In the genomic region with DNA sequence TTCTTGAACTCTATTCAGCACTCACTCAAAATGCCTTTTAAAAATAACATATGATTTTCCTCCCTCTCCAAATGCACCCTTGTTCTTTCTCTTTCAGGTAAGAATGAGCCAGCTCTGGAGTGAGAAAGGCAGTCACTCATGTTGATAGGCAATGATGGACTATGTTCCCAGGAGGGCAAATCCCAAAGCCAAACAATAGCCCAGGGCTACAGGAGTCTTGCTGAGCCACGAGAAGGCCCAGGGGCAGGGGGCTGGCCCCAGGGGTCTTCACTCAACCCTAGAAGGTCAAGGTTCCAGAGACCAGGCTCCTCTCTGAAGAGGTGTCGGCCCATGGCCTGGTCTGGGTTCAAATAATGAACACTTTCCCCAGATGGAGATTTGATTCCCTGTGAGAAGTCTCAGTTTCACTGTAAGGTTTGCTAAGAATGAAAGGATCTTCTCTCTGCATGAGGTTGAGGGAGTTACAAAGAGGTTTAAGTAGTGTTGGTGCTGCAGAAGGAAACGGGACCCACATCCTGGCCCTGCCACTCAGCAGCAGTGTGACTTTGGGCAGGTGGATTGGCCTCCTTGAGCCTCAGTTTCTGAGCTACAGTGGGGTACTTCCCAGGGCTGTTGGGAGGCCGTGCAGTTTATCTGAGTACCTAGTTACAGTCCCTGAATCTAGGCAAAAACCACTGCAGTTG, we compare ENCODE assay signal across 1 cellular context.
A peak's percentile ranks its signal among the peaks of the same experiment; 100 is the strongest.
TF ChIP-seq lines count a peak whose summit lies in the region.

No MANE protein-coding gene starts in this region.

TF ChIP-seq in HepG2, 621 proteins besides CTCF, POLR2A, EP300 and RAD21 (continued from another document):
- TF ChIP-seq, protein P1, sequence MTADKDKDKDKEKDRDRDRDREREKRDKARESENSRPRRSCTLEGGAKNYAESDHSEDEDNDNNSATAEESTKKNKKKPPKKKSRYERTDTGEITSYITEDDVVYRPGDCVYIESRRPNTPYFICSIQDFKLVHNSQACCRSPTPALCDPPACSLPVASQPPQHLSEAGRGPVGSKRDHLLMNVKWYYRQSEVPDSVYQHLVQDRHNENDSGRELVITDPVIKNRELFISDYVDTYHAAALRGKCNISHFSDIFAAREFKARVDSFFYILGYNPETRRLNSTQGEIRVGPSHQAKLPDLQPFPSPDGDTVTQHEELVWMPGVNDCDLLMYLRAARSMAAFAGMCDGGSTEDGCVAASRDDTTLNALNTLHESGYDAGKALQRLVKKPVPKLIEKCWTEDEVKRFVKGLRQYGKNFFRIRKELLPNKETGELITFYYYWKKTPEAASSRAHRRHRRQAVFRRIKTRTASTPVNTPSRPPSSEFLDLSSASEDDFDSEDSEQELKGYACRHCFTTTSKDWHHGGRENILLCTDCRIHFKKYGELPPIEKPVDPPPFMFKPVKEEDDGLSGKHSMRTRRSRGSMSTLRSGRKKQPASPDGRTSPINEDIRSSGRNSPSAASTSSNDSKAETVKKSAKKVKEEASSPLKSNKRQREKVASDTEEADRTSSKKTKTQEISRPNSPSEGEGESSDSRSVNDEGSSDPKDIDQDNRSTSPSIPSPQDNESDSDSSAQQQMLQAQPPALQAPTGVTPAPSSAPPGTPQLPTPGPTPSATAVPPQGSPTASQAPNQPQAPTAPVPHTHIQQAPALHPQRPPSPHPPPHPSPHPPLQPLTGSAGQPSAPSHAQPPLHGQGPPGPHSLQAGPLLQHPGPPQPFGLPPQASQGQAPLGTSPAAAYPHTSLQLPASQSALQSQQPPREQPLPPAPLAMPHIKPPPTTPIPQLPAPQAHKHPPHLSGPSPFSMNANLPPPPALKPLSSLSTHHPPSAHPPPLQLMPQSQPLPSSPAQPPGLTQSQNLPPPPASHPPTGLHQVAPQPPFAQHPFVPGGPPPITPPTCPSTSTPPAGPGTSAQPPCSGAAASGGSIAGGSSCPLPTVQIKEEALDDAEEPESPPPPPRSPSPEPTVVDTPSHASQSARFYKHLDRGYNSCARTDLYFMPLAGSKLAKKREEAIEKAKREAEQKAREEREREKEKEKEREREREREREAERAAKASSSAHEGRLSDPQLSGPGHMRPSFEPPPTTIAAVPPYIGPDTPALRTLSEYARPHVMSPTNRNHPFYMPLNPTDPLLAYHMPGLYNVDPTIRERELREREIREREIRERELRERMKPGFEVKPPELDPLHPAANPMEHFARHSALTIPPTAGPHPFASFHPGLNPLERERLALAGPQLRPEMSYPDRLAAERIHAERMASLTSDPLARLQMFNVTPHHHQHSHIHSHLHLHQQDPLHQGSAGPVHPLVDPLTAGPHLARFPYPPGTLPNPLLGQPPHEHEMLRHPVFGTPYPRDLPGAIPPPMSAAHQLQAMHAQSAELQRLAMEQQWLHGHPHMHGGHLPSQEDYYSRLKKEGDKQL (CRISPR knock-in tag; IDR thresholded peaks at IDR 0.05; ENCODE audit: low read depth): no peak
- TF ChIP-seq SYNCRIP (IDR thresholded peaks at IDR 0.05; ENCODE audit: insufficient read depth, low read depth, low read length) (no peak), ZNF354B (CRISPR knock-in tag; IDR thresholded peaks at IDR 0.05) (no peak), ZFX (CRISPR knock-in tag; IDR thresholded peaks at IDR 0.05; ENCODE audit: low read depth) (peak; percentile 43), PAX8 (CRISPR knock-in tag; IDR thresholded peaks at IDR 0.05; ENCODE audit: borderline replicate concordance) (no peak), GZF1 (CRISPR knock-in tag; IDR thresholded peaks at IDR 0.05) (no peak), NR2F1 (CRISPR knock-in tag; IDR thresholded peaks at IDR 0.05) (no peak; a peak in 1 of 4 replicates), ZNF446 (CRISPR knock-in tag; IDR thresholded peaks at IDR 0.05) (no peak), RBM22 (optimal IDR thresholded peaks at IDR 0.05; ENCODE audit: low read length) (no peak), HDAC1 (CRISPR knock-in tag; IDR thresholded peaks at IDR 0.05) (no peak), YEATS4 (CRISPR knock-in tag; IDR thresholded peaks at IDR 0.05; ENCODE audit: borderline replicate concordance) (no peak)
- TF ChIP-seq, protein P2, sequence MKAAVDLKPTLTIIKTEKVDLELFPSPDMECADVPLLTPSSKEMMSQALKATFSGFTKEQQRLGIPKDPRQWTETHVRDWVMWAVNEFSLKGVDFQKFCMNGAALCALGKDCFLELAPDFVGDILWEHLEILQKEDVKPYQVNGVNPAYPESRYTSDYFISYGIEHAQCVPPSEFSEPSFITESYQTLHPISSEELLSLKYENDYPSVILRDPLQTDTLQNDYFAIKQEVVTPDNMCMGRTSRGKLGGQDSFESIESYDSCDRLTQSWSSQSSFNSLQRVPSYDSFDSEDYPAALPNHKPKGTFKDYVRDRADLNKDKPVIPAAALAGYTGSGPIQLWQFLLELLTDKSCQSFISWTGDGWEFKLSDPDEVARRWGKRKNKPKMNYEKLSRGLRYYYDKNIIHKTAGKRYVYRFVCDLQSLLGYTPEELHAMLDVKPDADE (CRISPR knock-in tag; IDR thresholded peaks at IDR 0.05): no peak
- TF ChIP-seq, protein P3, sequence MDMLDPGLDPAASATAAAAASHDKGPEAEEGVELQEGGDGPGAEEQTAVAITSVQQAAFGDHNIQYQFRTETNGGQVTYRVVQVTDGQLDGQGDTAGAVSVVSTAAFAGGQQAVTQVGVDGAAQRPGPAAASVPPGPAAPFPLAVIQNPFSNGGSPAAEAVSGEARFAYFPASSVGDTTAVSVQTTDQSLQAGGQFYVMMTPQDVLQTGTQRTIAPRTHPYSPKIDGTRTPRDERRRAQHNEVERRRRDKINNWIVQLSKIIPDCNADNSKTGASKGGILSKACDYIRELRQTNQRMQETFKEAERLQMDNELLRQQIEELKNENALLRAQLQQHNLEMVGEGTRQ (IDR thresholded peaks at IDR 0.05; ENCODE audit: low read depth, low read length): no peak
- TF ChIP-seq, protein P3 (CRISPR knock-in tag; IDR thresholded peaks at IDR 0.05; ENCODE audit: borderline replicate concordance): no peak
